ENCODE assay signal across 9 cellular contexts in the genomic region with DNA sequence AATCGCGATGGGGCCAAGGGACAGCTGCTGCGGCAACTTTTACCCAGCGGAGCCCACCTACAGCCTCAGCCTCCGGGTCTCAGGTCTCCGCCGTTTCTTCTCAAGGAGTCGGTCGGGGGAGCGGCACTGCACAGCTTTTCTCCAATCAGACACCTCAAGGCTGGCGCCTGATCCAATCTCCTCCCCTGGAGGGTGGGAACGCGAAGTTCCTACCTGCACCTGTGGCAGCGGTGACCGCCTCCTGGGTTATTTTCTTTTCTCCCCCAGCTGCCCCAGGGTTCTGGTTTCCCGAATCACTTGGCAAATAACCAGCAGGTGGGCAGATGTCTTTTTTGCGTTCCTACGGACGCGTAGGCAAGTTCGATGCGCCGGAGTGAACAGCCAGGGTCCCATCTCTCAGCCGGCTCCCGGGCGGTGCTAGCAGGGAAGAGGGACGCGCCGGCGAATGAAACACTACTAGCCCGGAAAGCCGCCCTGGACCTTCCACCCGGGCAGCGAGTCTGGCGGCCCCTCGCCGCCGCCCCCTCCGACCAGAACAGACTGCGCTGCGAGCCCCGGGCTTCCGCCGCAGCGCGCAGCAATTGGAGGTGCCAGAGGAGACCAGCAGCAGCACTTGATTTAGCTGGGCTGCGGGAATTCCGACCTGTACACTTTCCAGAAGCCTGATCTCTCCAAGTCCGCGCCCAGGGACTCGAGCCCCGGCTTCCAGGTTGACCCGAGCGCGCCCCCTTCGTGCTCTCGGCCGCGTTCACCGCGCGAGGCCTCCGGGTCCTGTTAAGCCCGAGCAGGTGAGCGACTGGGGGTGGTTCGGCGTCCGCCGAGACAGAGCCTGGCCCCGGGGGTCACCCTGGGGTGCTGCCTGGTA. TPM values are rescaled to one million over a fixed set of nuclear protein-coding genes. Genes with fewer than 3 reads are reported as not detected.
A peak's percentile ranks its signal among the peaks of the same experiment; 100 is the strongest.
DNase-seq lines count a peak whose midpoint lies in the region; ATAC-seq lines count a peak whose summit lies in the region.
"Had no signal": no experiment of that assay in that cellular context is flagged by ENCODE, and none has a peak within 500 bp of the region (broad histone marks: within the 10 kb centered on the region; RNA-seq: fewer than 3 reads in every experiment).

A gene with protein sequence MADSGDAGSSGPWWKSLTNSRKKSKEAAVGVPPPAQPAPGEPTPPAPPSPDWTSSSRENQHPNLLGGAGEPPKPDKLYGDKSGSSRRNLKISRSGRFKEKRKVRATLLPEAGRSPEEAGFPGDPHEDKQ (plus strand): TSS at position 246 of the 865 bp plus-strand sequence. CDS start 2,495 bp downstream, outside the sequence.

- ATAC-seq in left colon: peak; percentile 78
- peak; percentile 35 for ATAC-seq in stimulated activated memory B cell treated with anti-CD40 and anti-IgM and Interleukin-4, amounts not matched to agents 10 μg/mL and 1 μg/mL and 100 μg/mL, for 72 hours
- no peak for ATAC-seq in HG02678 (IDR thresholded peaks at IDR 0.05; ENCODE audit: unreplicated experiment)

- peaks cover 85% of the 10 kb centered on the region for H3K27me3 Mint-ChIP-seq in stimulated activated memory B cell treated with anti-CD40 and anti-IgM and Interleukin-4, amounts not matched to agents 10 μg/mL and 1 μg/mL and 100 μg/mL, for 72 hours

- no peak within 1 kb of the TSS for H3K27ac ChIP-seq in caudate nucleus (ENCODE audit: low read depth, low read length)

- no peaks in the 10 kb centered on the region for H3K36me3 Mint-ChIP-seq in stimulated activated memory B cell treated with anti-CD40 and anti-IgM and Interleukin-4, amounts not matched to agents 10 μg/mL and 1 μg/mL and 100 μg/mL, for 72 hours
- H3K36me3 Mint-ChIP-seq: CD4-positive, CD25-positive, alpha-beta regulatory T cell had no signal

- intact Hi-C loops in left colon (cut with DNase I, micrococcal nuclease): no loop called here

- H3K4me1 Mint-ChIP-seq in stimulated activated memory B cell treated with anti-CD40 and anti-IgM and Interleukin-4, amounts not matched to agents 10 μg/mL and 1 μg/mL and 100 μg/mL, for 72 hours: peaks cover 21% of the 10 kb centered on the region

- H3K9me3 Mint-ChIP-seq in stimulated activated memory B cell treated with anti-CD40 and anti-IgM and Interleukin-4, amounts not matched to agents 10 μg/mL and 1 μg/mL and 100 μg/mL, for 72 hours: peaks cover 3% of the 10 kb centered on the region

- H3K4me3 Mint-ChIP-seq in stimulated activated memory B cell treated with anti-CD40 and anti-IgM and Interleukin-4, amounts not matched to agents 10 μg/mL and 1 μg/mL and 100 μg/mL, for 72 hours: peak within 1 kb of the TSS; percentile 71

- H3K27ac Mint-ChIP-seq in stimulated activated memory B cell treated with anti-CD40 and anti-IgM and Interleukin-4, amounts not matched to agents 10 μg/mL and 1 μg/mL and 100 μg/mL, for 72 hours: no peak within 1 kb of the TSS
- H3K27ac Mint-ChIP-seq: CD4-positive, CD25-positive, alpha-beta regulatory T cell had no signal

- DNase-seq in NCI-H2081 (lab: John Stamatoyannopoulos, UW): peak; percentile 64 to 69
- DNase-seq in NCI-H2081 treated with DMSO at 0.1 percent for 48 hours (lab: John Stamatoyannopoulos, UW): no peak
- peak; percentile 82 for DNase-seq in NCI-H226
- DNase-seq in caudate nucleus (lab: John Stamatoyannopoulos, UW): peak in 34 of 61 donors; percentile 10 to 74 (median 37)
- peak; percentile 89 to 95 for DNase-seq in left colon
- no peak for DNase-seq in epidermal melanocyte (ENCODE audit: insufficient read length, low spot score)

RNA-seq across cellular contexts. Expression of the gene that starts here (rescaled TPM):
- 100 to 1,000 TPM; 177 to 290 TPM for total RNA-seq in left colon
- total RNA-seq: CD4-positive, CD25-positive, alpha-beta regulatory T cell had no signal

Comparison
In these comparisons a context has a peak if more than half of its experiments do, and no peak if none do; other contexts are left out.
1. DNase-seq: peak in NCI-H2081 (2 of 2), NCI-H226 (single experiment), caudate nucleus (34 of 61) and left colon (2 of 2); none in NCI-H2081 treated with DMSO at 0.1 percent for 48 hours (single experiment) and epidermal melanocyte (single experiment).